ENCODE assay signal across 8 cellular contexts in genomic region chr11:86740628-86741488, GRCh38. TPM values are rescaled to one million over a fixed set of nuclear protein-coding genes. Genes with fewer than 3 reads are reported as not detected.
DNase-seq lines count a peak whose midpoint lies in the region; ATAC-seq and TF ChIP-seq lines count a peak whose summit lies in the region.

No MANE protein-coding gene starts in this region.

- no peaks in the 10 kb centered on the region for H3K36me3 Mint-ChIP-seq in activated naive CD4-positive, alpha-beta T cell treated with anti-CD3 and anti-CD28 coated beads, Interleukin-2, amount 50 U/mL, for 72 hours

- peak; percentile 48 to 66 for ATAC-seq in activated naive CD4-positive, alpha-beta T cell treated with anti-CD3 and anti-CD28 coated beads, Interleukin-2, amount 50 U/mL, for 72 hours
- no peak for ATAC-seq in GM18505 (IDR thresholded peaks at IDR 0.05; ENCODE audit: unreplicated experiment)

- no peak for TF ChIP-seq POLR2A in GM18505 (IDR thresholded peaks at IDR 0.05; ENCODE audit: borderline replicate concordance, extremely low read depth, insufficient read depth, insufficient read length)

- no peaks in the 10 kb centered on the region for H3K9me3 Mint-ChIP-seq in activated naive CD4-positive, alpha-beta T cell treated with anti-CD3 and anti-CD28 coated beads, Interleukin-2, amount 50 U/mL, for 72 hours

- H3K27ac Mint-ChIP-seq in activated naive CD4-positive, alpha-beta T cell treated with anti-CD3 and anti-CD28 coated beads, Interleukin-2, amount 50 U/mL, for 72 hours: no peak overlapping the region

- DNase-seq in activated naive CD4-positive, alpha-beta T cell treated with anti-CD3 and anti-CD28 coated beads, Interleukin-2, amount 50 U/mL, for 72 hours (ENCODE audit: low spot score in 2 of 2): no peak
- DNase-seq in activated naive CD4-positive, alpha-beta T cell (lab: John Stamatoyannopoulos, UW): no peak
- DNase-seq in SW 1271 (lab: John Stamatoyannopoulos, UW) (peak; percentile 93 to 98), fibroblast of the conjunctiva (ENCODE audit: low read depth) (peak; percentile 94), occipital lobe (lab: John Stamatoyannopoulos, UW) (peak; percentile 60), activated gamma-delta T cell treated with Interleukin-2 at 50 U/mL for 16 hours (no peak)
- DNase-seq in stimulated activated naive CD4-positive, alpha-beta T cell (lab: John Stamatoyannopoulos, UW): no peak

RNA-seq across cellular contexts. Expression of gene PRSS23, which starts 59.5 kb away (rescaled TPM):
- 1 to 10 TPM; 1.6 to 2.0 TPM for total RNA-seq in activated naive CD4-positive, alpha-beta T cell treated with anti-CD3 and anti-CD28 coated beads, Interleukin-2, amount 50 U/mL, for 72 hours
- 11.1 TPM for total RNA-seq in occipital lobe

Comparison
In these comparisons a context has a peak if more than half of its experiments do, and no peak if none do; other contexts are left out.
1. DNase-seq: peak in SW 1271 (2 of 2), fibroblast of the conjunctiva (single experiment) and occipital lobe (single experiment); none in activated naive CD4-positive, alpha-beta T cell treated with anti-CD3 and anti-CD28 coated beads, Interleukin-2, amount 50 U/mL, for 72 hours (0 of 2), activated naive CD4-positive, alpha-beta T cell (0 of 4), stimulated activated naive CD4-positive, alpha-beta T cell (0 of 6) and activated gamma-delta T cell treated with Interleukin-2 at 50 U/mL for 16 hours (single experiment).